In genomic region chr18:49537232-49537876, GRCh38 we compare ENCODE assay signal across 23 cellular contexts. TPM values are rescaled to one million over a fixed set of nuclear protein-coding genes. Genes with fewer than 3 reads are reported as not detected.
A peak's percentile ranks its signal among the peaks of the same experiment; 100 is the strongest.
DNase-seq lines count a peak whose midpoint lies in the region; ATAC-seq and TF ChIP-seq lines count a peak whose summit lies in the region.
"Had no signal": no experiment of that assay in that cellular context is flagged by ENCODE, and none has a peak within 500 bp of the region (broad histone marks: within the 10 kb centered on the region; RNA-seq: fewer than 3 reads in every experiment).

No MANE protein-coding gene starts in this region.

- no peak overlapping the region for H3K18ac ChIP-seq in neuronal stem cell (ENCODE audit: low read length)

- peak; percentile 86 for ATAC-seq in Panc1

- peak overlapping the region; percentile 12 for H3K27ac Mint-ChIP-seq in endodermal cell
- H3K27ac Mint-ChIP-seq: CD14-positive monocyte had no signal

- no peak overlapping the region for H3K4me3 Mint-ChIP-seq in endodermal cell
- H3K4me3 Mint-ChIP-seq: CD14-positive monocyte had no signal

- no peak overlapping the region for H4K91ac ChIP-seq in neuronal stem cell (ENCODE audit: low read depth, low read length, poor library complexity)

- CTCF ChIA-PET in Panc1 (lab: Charles Lee), result no interaction called here

- H3K36me3 ChIP-seq in Panc1 (ENCODE audit: control insufficient read depth, insufficient read depth, low read length), result no peaks in the 10 kb centered on the region
- H3K36me3 ChIP-seq in endodermal cell (ENCODE audit: control insufficient read depth, insufficient read depth, low read length), result no peaks in the 10 kb centered on the region
- no peaks in the 10 kb centered on the region for H3K36me3 ChIP-seq in neuronal stem cell (replicated peaks in 1 of 2; ENCODE audit: control insufficient read depth in 2 of 2, insufficient read depth in 2 of 2, low read length in 2 of 2)
- H3K36me3 ChIP-seq: BE2C had no signal

- H3K4me1 Mint-ChIP-seq in endodermal cell, result peaks cover 32% of the 10 kb centered on the region
- H3K4me1 Mint-ChIP-seq: CD14-positive monocyte had no signal

- no peaks in the 10 kb centered on the region for H3K27me3 Mint-ChIP-seq in endodermal cell (ENCODE audit: insufficient read depth)

- BruUV-seq in Panc1 (replicated peaks; lab: Mats Ljungman, UMichigan), result no TSS peak

- H3K4me1 ChIP-seq in Panc1 (ENCODE audit: control insufficient read depth, insufficient read depth, low read length) (peaks cover 4% of the 10 kb centered on the region; the same call in 1 of the 2 replicates), endodermal cell (ENCODE audit: control insufficient read depth, insufficient read depth, low read length) (peaks cover 9% of the 10 kb centered on the region), neuronal stem cell (ENCODE audit: control insufficient read depth in 2 of 2, insufficient read depth in 1 of 2, low read depth in 1 of 2, low read length in 2 of 2) (no peaks in the 10 kb centered on the region)
- H3K4me1 ChIP-seq: BE2C had no signal

- in situ Hi-C loops in Panc1 (cut with HindIII; ENCODE audit: low pct_unique_long_range_greater_than_20kb, low sequenced_read_pairs), result no loop called here

- H2AFZ ChIP-seq in neuronal stem cell (ENCODE audit: low read length), result peak overlapping the region; percentile 76

- H3K9me3 Mint-ChIP-seq in endodermal cell, result peaks cover 10% of the 10 kb centered on the region

- H3K9ac ChIP-seq in endodermal cell (ENCODE audit: extremely low read depth, low read length, poor library complexity, severe bottlenecking), result no peak overlapping the region
- H3K9ac ChIP-seq in neuronal stem cell (ENCODE audit: low read depth, low read length, poor library complexity), result no peak overlapping the region

- H2BK15ac ChIP-seq in neuronal stem cell (ENCODE audit: low read length), result no peak overlapping the region

- H3K14ac ChIP-seq in neuronal stem cell (ENCODE audit: low read length), result no peak overlapping the region

- H4K8ac ChIP-seq in neuronal stem cell (ENCODE audit: low read depth, low read length), result no peak overlapping the region

- no peaks in the 10 kb centered on the region for H3K79me1 ChIP-seq in neuronal stem cell (ENCODE audit: low read depth, low read length)

- H3K23ac ChIP-seq in neuronal stem cell (ENCODE audit: low read depth, low read length, poor library complexity), result no peak overlapping the region

- POLR2A ChIA-PET in Panc1 (lab: Charles Lee), result no interaction called here

- TF ChIP-seq CTCF in Panc1 (IDR thresholded peaks at IDR 0.05) (no peak), endodermal cell (conservative IDR thresholded peaks at IDR 0.05) (no peak)

- peak; percentile 2 for DNase-seq in HCEC 1CT
- DNase-seq in Panc1 (ENCODE audit: low read depth, low spot score), result no peak
- peak; percentile 10 for DNase-seq in endodermal cell
- DNase-seq in neuronal stem cell (ENCODE audit: low spot score), result no peak
- no peak for DNase-seq in NCI-H226
- no peak for DNase-seq in cortex of kidney (lab: John Stamatoyannopoulos, UW)
- no peak for DNase-seq in A172 (ENCODE audit: low spot score)
- no peak for DNase-seq in activated CD4-positive, alpha-beta T cell treated with anti-CD3 and anti-CD28 coated beads, Interleukin-2, amount 50 U/mL, for 1 hour
- DNase-seq: BE2C, Calu3, DMS79 treated with DMSO at 0.1 percent for 48 hours, GOT3, Karpas-422, NCI-H1092, NCI-H1436 treated with DMSO at 0.1 percent for 48 hours, NCI-H2029, NCI-H446 treated with DMSO at 0.1 percent for 48 hours, NCI-H526, NCI-H82, SHP77 had no signal

- no peak overlapping the region for H2BK12ac ChIP-seq in neuronal stem cell (ENCODE audit: low read length)

- intact Hi-C loops in Panc1 (cut with micrococcal nuclease; ENCODE audit: unreplicated experiment), result no loop called here

- no peak overlapping the region for H3K4me2 ChIP-seq in neuronal stem cell (ENCODE audit: insufficient read depth, low read length, poor library complexity, severe bottlenecking)

- H3K27ac ChIP-seq in Panc1 (ENCODE audit: low read length) (no peak overlapping the region), endodermal cell (ENCODE audit: low read depth, low read length) (no peak overlapping the region), neuronal stem cell (replicated peaks; ENCODE audit: low read length) (no peak overlapping the region)
- H3K27ac ChIP-seq: RWPE1, SK-N-MC had no signal

- H2BK5ac ChIP-seq in neuronal stem cell (ENCODE audit: low read length), result no peak overlapping the region

- no peak overlapping the region for H3K4me3 ChIP-seq in Panc1 (ENCODE audit: low read depth in 2 of 2, low read length in 2 of 2)
- no peak overlapping the region for H3K4me3 ChIP-seq in endodermal cell (ENCODE audit: low read length)
- H3K4me3 ChIP-seq in neuronal stem cell (ENCODE audit: low read length in 2 of 2), result no peak overlapping the region
- H3K4me3 ChIP-seq: SK-N-MC had no signal

- H2AK5ac ChIP-seq in neuronal stem cell (ENCODE audit: low read depth, low read length), result no peak overlapping the region

- WGBS in endodermal cell (ENCODE audit: insufficient coverage in 1 of 2, insufficient read length in 1 of 2), 2 experiments, result 85 to 90% methylated on average over 6 of the region's 6 CpGs
- no CpG with 5 or more reads among the region's 6 CpGs for WGBS in neuronal stem cell (ENCODE audit: extremely low coverage in 2 of 2, insufficient read length in 2 of 2, insufficient replicate concordance in 1 of 2), 2 donors

- H3K36me3 Mint-ChIP-seq in endodermal cell (ENCODE audit: low read depth), result no peaks in the 10 kb centered on the region
- H3K36me3 Mint-ChIP-seq: CD14-positive monocyte had no signal

- H3K4ac ChIP-seq in neuronal stem cell (ENCODE audit: low read length), result no peak overlapping the region

- H2BK120ac ChIP-seq in neuronal stem cell (ENCODE audit: low read depth, low read length), result no peak overlapping the region

- no peaks in the 10 kb centered on the region for H3K9me3 ChIP-seq in Panc1 (ENCODE audit: control insufficient read depth, insufficient read depth, low read depth, low read length)
- H3K9me3 ChIP-seq in endodermal cell (ENCODE audit: control insufficient read depth, low read length), result peaks cover 23% of the 10 kb centered on the region
- H3K9me3 ChIP-seq in neuronal stem cell (replicated peaks in 1 of 2; ENCODE audit: control insufficient read depth in 2 of 2, insufficient read depth in 1 of 2, low read depth in 1 of 2, low read length in 2 of 2), result peaks cover 1 to 9% of the 10 kb centered on the region in 2 donors
- H3K9me3 ChIP-seq: BE2C had no signal

- H3K27me3 ChIP-seq in Panc1 (ENCODE audit: control insufficient read depth, insufficient read depth, low read length) (no peaks in the 10 kb centered on the region), endodermal cell (ENCODE audit: control insufficient read depth, insufficient read depth, low read length, poor library complexity, severe bottlenecking) (no peaks in the 10 kb centered on the region), neuronal stem cell (ENCODE audit: control insufficient read depth in 3 of 3, insufficient read depth in 3 of 3, low read depth in 1 of 3, low read length in 3 of 3) (no peaks in the 10 kb centered on the region)
- H3K27me3 ChIP-seq: BE2C had no signal

RNA-seq across cellular contexts. Expression of gene LIPG, which starts 24.5 kb away (rescaled TPM):
- total RNA-seq in Panc1 (2021; ENCODE audit: unreplicated experiment) (92.0 TPM), endodermal cell (1 to 10 TPM; 4.0 to 5.0 TPM)
- 28.2 TPM for polyA plus RNA-seq in Panc1 (2012; ENCODE audit: insufficient read length)
- 62.8 TPM for polyA plus RNA-seq in endodermal cell (2013, experiment 1 of 2)
- polyA plus RNA-seq in endodermal cell (2013, experiment 2 of 2), result 54.8 TPM
- 22.9 TPM for polyA plus RNA-seq in neuronal stem cell (2013, experiment 1 of 2)
- 23.3 TPM for polyA plus RNA-seq in neuronal stem cell (2013, experiment 2 of 2)
- total RNA-seq in A172 (2014; rRNA removed; shearing (Covaris generic)), result 3.2 and 3.7 TPM in 2 replicates
- polyA plus RNA-seq: CD14-positive monocyte had no signal

RNA-seq across cellular contexts. Expression of gene RPL17, which starts 45.1 kb away (rescaled TPM):
- total RNA-seq in Panc1 (2021; ENCODE audit: unreplicated experiment), result 874 TPM
- polyA plus RNA-seq in Panc1 (2012; ENCODE audit: insufficient read length), result 719 TPM
- total RNA-seq in endodermal cell, result 1,000 to 10,000 TPM; 1,984 to 2,143 TPM
- 2,711 TPM for polyA plus RNA-seq in endodermal cell (2013, experiment 1 of 2)
- 2,580 TPM for polyA plus RNA-seq in endodermal cell (2013, experiment 2 of 2)
- polyA plus RNA-seq in neuronal stem cell (2013, experiment 1 of 2), result 5,551 TPM
- 5,737 TPM for polyA plus RNA-seq in neuronal stem cell (2013, experiment 2 of 2)
- 1,215 and 1,245 TPM in 2 replicates for total RNA-seq in A172 (2014; rRNA removed; shearing (Covaris generic))

RNA-seq across cellular contexts. Expression of gene C18orf32, which starts 50.3 kb away (rescaled TPM):
- total RNA-seq in Panc1 (2021; ENCODE audit: unreplicated experiment) (38.0 TPM), endodermal cell (10 to 100 TPM; 31.4 to 32.9 TPM)
- polyA plus RNA-seq in Panc1 (2012; ENCODE audit: insufficient read length), result 9.3 TPM
- 54.5 TPM for polyA plus RNA-seq in endodermal cell (2013, experiment 1 of 2)
- polyA plus RNA-seq in endodermal cell (2013, experiment 2 of 2), result 59.0 TPM
- 77.9 TPM for polyA plus RNA-seq in neuronal stem cell (2013, experiment 1 of 2)
- 78.9 TPM for polyA plus RNA-seq in neuronal stem cell (2013, experiment 2 of 2)
- 37.5 and 54.1 TPM in 2 replicates for total RNA-seq in A172 (2014; rRNA removed; shearing (Covaris generic))

Comparison
In these comparisons a context has a peak if more than half of its experiments do, and no peak if none do; other contexts are left out.
1. DNase-seq: peak in HCEC 1CT (single experiment) and endodermal cell (single experiment); none in Panc1 (single experiment), neuronal stem cell (single experiment), NCI-H226 (single experiment), cortex of kidney (single experiment), A172 (single experiment) and activated CD4-positive, alpha-beta T cell treated with anti-CD3 and anti-CD28 coated beads, Interleukin-2, amount 50 U/mL, for 1 hour (single experiment).
2. RNA of gene LIPG, which starts 24.5 kb away (total RNA-seq): 92.0 TPM in Panc1 (single experiment); 4.0 to 5.0 TPM in endodermal cell and 3.2 to 3.7 TPM in A172; every median in the first group is over 10 times any median in the second.